ENCODE assay signal across 35 cellular contexts in the genomic region with DNA sequence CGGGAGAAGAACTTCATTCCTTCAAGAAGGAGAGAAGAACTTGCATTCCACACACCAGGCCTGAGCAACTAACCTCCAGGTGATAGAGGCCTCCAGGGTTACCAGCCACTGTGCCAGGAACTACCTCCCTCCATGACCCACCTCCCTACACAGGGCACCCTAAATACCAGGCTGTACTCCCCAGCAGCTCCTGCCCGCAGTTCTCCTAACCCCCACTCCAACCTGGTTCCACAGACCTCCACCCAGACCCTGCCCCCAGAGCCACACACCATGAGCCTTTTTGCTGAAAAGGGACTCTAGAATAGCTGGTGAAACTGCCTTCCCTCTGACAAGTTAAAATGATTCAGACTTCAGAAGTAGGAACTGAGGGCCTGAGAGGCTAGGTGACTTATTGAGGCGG. TPM values are rescaled to one million over a fixed set of nuclear protein-coding genes. Genes with fewer than 3 reads are reported as not detected.
A peak's percentile ranks its signal among the peaks of the same experiment; 100 is the strongest.
DNase-seq lines count a peak whose midpoint lies in the region.
"Had no signal": no experiment of that assay in that cellular context is flagged by ENCODE, and none has a peak within 500 bp of the region (broad histone marks: within the 10 kb centered on the region; RNA-seq: fewer than 3 reads in every experiment).

No MANE protein-coding gene starts in this region.

- no peaks in the 10 kb centered on the region for H3K36me3 ChIP-seq in HUES48 (ENCODE audit: control insufficient read depth, insufficient read depth, low read length)
- H3K36me3 ChIP-seq in ectodermal cell (ENCODE audit: control insufficient read depth, insufficient read depth, low read length) = peaks cover 5% of the 10 kb centered on the region
- H3K36me3 ChIP-seq in mesodermal cell (ENCODE audit: control insufficient read depth, insufficient read depth, low read length) = peaks cover 46% of the 10 kb centered on the region
- H3K36me3 ChIP-seq: brain microvascular endothelial cell, MG63, prostate gland, right lobe of liver, spleen, stomach, thyroid gland had no signal

- in situ Hi-C loops in KBM-7 (cut with MboI; ENCODE audit: low pct_unique_long_range_greater_than_20kb, low sequenced_read_pairs) = no loop called here

- WGBS in ectodermal cell, 2 experiments = 89 to 93% methylated on average over 3 of the region's 3 CpGs
- WGBS in mesodermal cell (ENCODE audit: insufficient coverage in 2 of 2), 2 experiments = 67 to 100% methylated on average over 2 of the region's 3 CpGs

- no peak overlapping the region for H3K9ac ChIP-seq in HUES48 (ENCODE audit: low read depth, low read length)
- H3K9ac ChIP-seq: KMS-11 had no signal

- peak overlapping the region; percentile 93 for H3K27ac ChIP-seq in HUES48 (ENCODE audit: low read depth, low read length)
- peak overlapping the region; percentile 94 for H3K27ac ChIP-seq in ectodermal cell (ENCODE audit: insufficient read depth, low read depth, low read length, poor library complexity, severe bottlenecking)
- H3K27ac ChIP-seq in mesodermal cell (ENCODE audit: low read depth, low read length, severe bottlenecking) = peak overlapping the region; percentile 85
- H3K27ac ChIP-seq: brain microvascular endothelial cell, KMS-11, prostate gland, right lobe of liver, spleen, stomach, thyroid gland had no signal

- H3K4me1 ChIP-seq in HUES48 (ENCODE audit: control insufficient read depth, insufficient read depth, low read length) (peaks cover 52% of the 10 kb centered on the region), ectodermal cell (ENCODE audit: control insufficient read depth, insufficient read depth, low read length) (peaks cover 66% of the 10 kb centered on the region), mesodermal cell (ENCODE audit: control insufficient read depth, insufficient read depth, low read length, poor library complexity, severe bottlenecking) (peaks cover 67% of the 10 kb centered on the region)
- H3K4me1 ChIP-seq: prostate gland, right lobe of liver, spleen had no signal

- DNase-seq in posterior vena cava (ENCODE audit: low spot score) (peak; percentile 47), KBM-7 (no peak), medulla oblongata (ENCODE audit: extremely low spot score) (no peak), NCI-H524 treated with DMSO at 0.1 percent for 48 hours (lab: John Stamatoyannopoulos, UW) (no peak), NCI-H2107 (lab: John Stamatoyannopoulos, UW) (no peak)
- DNase-seq: activated CD4-positive, alpha-beta memory T cell treated with anti-CD3 and anti-CD28 coated beads, Interleukin-2, amount 10 ng/mL, durations not matched to agents 7 days and 5 days; activated CD4-positive, alpha-beta T cell treated with anti-CD3 and anti-CD28 coated beads for 1 hour; activated CD8-positive, alpha-beta memory T cell treated with anti-CD3 and anti-CD28 coated beads, Interleukin-2, amount 50 U/mL, for 4 hours; activated naive CD4-positive, alpha-beta T cell treated with Interleukin-2 at 50 U/mL for 16 hours; BE2C; brain microvascular endothelial cell; CD8-positive, alpha-beta memory T cell; DMS 273 treated with DMSO at 0.1 percent for 48 hours; effector CD8-positive, alpha-beta T cell; GOT3; MG63; NCI-H2029; NCI-H526 treated with DMSO at 0.1 percent for 48 hours; NK-92 treated with Interleukin-12 subunit alpha and Interleukin-12 subunit beta, amount 100 ng/mL, for 24 hours; PC-3; stimulated activated CD4-positive, alpha-beta T cell treated with anti-CD3 and anti-CD28 coated beads, Interleukin-2, amount 100 ng/mL, for 48 hours; stomach; T-helper 17 cell; thyroid gland had no signal

- H3K9me3 ChIP-seq in HUES48 (ENCODE audit: control insufficient read depth, insufficient read depth, low read length) (no peaks in the 10 kb centered on the region), ectodermal cell (ENCODE audit: control insufficient read depth, low read length) (no peaks in the 10 kb centered on the region), mesodermal cell (ENCODE audit: control insufficient read depth, low read length) (no peaks in the 10 kb centered on the region)
- H3K9me3 ChIP-seq: BE2C, MG63, prostate gland, right lobe of liver, spleen, stomach, thyroid gland had no signal

- intact Hi-C loops in posterior vena cava (cut with DNase I) = no loop called here

- H3K4me3 ChIP-seq in HUES48 (ENCODE audit: low read depth, low read length) (no peak overlapping the region), ectodermal cell (ENCODE audit: insufficient read depth, low read depth, low read length) (no peak overlapping the region), mesodermal cell (ENCODE audit: extremely low read depth, insufficient read depth, low read length, poor library complexity, severe bottlenecking) (no peak overlapping the region)
- H3K4me3 ChIP-seq: GM12878, MG63, prostate gland, right lobe of liver, spleen, stomach, thyroid gland had no signal

- no peaks in the 10 kb centered on the region; the same call in 1 of the 2 replicates for H3K27me3 ChIP-seq in HUES48 (ENCODE audit: control insufficient read depth, insufficient read depth, low read length)
- no peaks in the 10 kb centered on the region for H3K27me3 ChIP-seq in ectodermal cell (ENCODE audit: control insufficient read depth, insufficient read depth, low read length, poor library complexity, severe bottlenecking)
- H3K27me3 ChIP-seq: BE2C, right lobe of liver, thyroid gland had no signal

RNA-seq across cellular contexts. Expression of gene IGDCC3, which starts 8.2 kb away (rescaled TPM):
- 142 TPM for polyA plus RNA-seq in ectodermal cell (2013, experiment 1 of 4)
- 154 TPM for polyA plus RNA-seq in ectodermal cell (2013, experiment 2 of 4)
- 120 TPM for polyA plus RNA-seq in ectodermal cell (2013, experiment 3 of 4)
- 137 TPM for polyA plus RNA-seq in ectodermal cell (2013, experiment 4 of 4)
- 113 TPM for polyA plus RNA-seq in mesodermal cell (2013, experiment 1 of 2)
- 107 TPM for polyA plus RNA-seq in mesodermal cell (2013, experiment 2 of 2)
- not detected for total RNA-seq in posterior vena cava
- total RNA-seq: activated CD4-positive, alpha-beta memory T cell treated with anti-CD3 and anti-CD28 coated beads, Interleukin-2, amount 10 ng/mL, durations not matched to agents 7 days and 5 days; activated T-helper 1 cell treated with anti-CD3 and anti-CD28 coated beads, Interleukin-12 subunit alpha, Interleukin-12 subunit beta, Interleukin-2, Interleukin-4 antibody, amounts not matched to agents 30 ng/mL and 10 ng/mL and 1 ng/mL, durations not matched to agents 14 hours and 24 hours and 36 hours; CD8-positive, alpha-beta memory T cell; epithelial cell of proximal tubule; lower leg skin; PC-3; right lobe of liver; T-helper 17 cell had no signal
- polyA plus RNA-seq: CD8-positive, alpha-beta memory T cell had no signal

RNA-seq across cellular contexts. Expression of gene IGDCC4, which starts 53.1 kb away (rescaled TPM):
- 23.5 TPM for polyA plus RNA-seq in ectodermal cell (2013, experiment 1 of 4)
- 30.4 TPM for polyA plus RNA-seq in ectodermal cell (2013, experiment 2 of 4)
- polyA plus RNA-seq in ectodermal cell (2013, experiment 3 of 4) = 18.7 TPM
- 25.9 TPM for polyA plus RNA-seq in ectodermal cell (2013, experiment 4 of 4)
- 11.1 TPM for polyA plus RNA-seq in mesodermal cell (2013, experiment 1 of 2)
- 11.0 TPM for polyA plus RNA-seq in mesodermal cell (2013, experiment 2 of 2)
- 1 to 10 TPM; 1.2 to 4.7 TPM for total RNA-seq in posterior vena cava
- polyA plus RNA-seq: CD8-positive, alpha-beta memory T cell had no signal
